In the genomic region with DNA sequence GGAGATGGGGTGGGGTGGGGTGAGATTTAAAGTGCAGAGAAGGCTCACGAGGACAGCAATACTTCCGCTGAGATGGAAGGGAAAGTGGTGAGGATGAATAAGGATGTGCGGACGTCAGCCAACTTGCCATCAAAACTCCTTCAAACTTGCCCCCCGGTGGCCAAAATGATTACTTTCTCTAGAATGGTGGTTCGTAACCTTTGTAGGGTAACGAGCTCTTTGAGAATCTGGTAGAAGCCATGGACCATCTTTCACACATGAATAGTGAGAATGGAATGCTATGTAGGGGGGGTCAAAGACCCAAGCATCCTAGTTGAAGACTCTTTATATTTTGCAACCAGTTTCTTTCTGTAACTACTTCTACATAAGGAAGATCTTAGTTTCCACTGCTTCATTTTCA, we compare ENCODE assay signal across 13 cellular contexts.
DNase-seq lines count a peak whose midpoint lies in the region; ATAC-seq and TF ChIP-seq lines count a peak whose summit lies in the region.
"Had no signal": no experiment of that assay in that cellular context is flagged by ENCODE, and none has a peak within 500 bp of the region (broad histone marks: within the 10 kb centered on the region; RNA-seq: fewer than 3 reads in every experiment).

No MANE protein-coding gene starts in this region.

- H3K27ac Mint-ChIP-seq in activated naive CD8-positive, alpha-beta T cell treated with anti-CD3 and anti-CD28 coated beads for 36 hours: no peak overlapping the region
- H3K27ac Mint-ChIP-seq: CD4-positive, CD25-positive, alpha-beta regulatory T cell had no signal

- no peaks in the 10 kb centered on the region for H3K27me3 Mint-ChIP-seq in activated naive CD8-positive, alpha-beta T cell treated with anti-CD3 and anti-CD28 coated beads for 36 hours

- H3K27ac ChIP-seq in AG04450 (ENCODE audit: low read depth, low read length): no peak overlapping the region
- H3K27ac ChIP-seq: parathyroid adenoma had no signal

- TF ChIP-seq CTCF in AG04450 (IDR thresholded peaks at IDR 0.05; ENCODE audit: low read depth, low read length): peak; percentile 32; the same call in 1 of the 2 replicates

- no peak overlapping the region for H3K4me3 ChIP-seq in AG04450 (ENCODE audit: low read depth, low read length)

- no peak overlapping the region for H3K4me3 Mint-ChIP-seq in activated naive CD8-positive, alpha-beta T cell treated with anti-CD3 and anti-CD28 coated beads for 36 hours
- H3K4me3 Mint-ChIP-seq: CD4-positive, CD25-positive, alpha-beta regulatory T cell had no signal

- H3K27me3 ChIP-seq in AG04450 (ENCODE audit: control insufficient read depth, insufficient read depth, low read length): no peaks in the 10 kb centered on the region

- H3K9me3 Mint-ChIP-seq in activated naive CD8-positive, alpha-beta T cell treated with anti-CD3 and anti-CD28 coated beads for 36 hours: peaks cover 19% of the 10 kb centered on the region

- H3K9me3 ChIP-seq in AG04450 (ENCODE audit: control insufficient read depth, insufficient read depth, low read length): peaks cover 5% of the 10 kb centered on the region; the same call in 1 of the 2 replicates

- peaks cover 9% of the 10 kb centered on the region for H3K36me3 Mint-ChIP-seq in activated naive CD8-positive, alpha-beta T cell treated with anti-CD3 and anti-CD28 coated beads for 36 hours
- H3K36me3 Mint-ChIP-seq: CD4-positive, CD25-positive, alpha-beta regulatory T cell had no signal

- DNase-seq in AG04450 (ENCODE audit: low read depth, low spot score) (no peak), HCEC 1CT (peak; percentile 44), amniotic epithelial cell (ENCODE audit: low read depth) (peak; percentile 60), iPS DF 19.7 (ENCODE audit: low read depth, low spot score) (peak; percentile 67), NOMO-1 treated with DMSO at 0.1 percent for 48 hours (lab: John Stamatoyannopoulos, UW; ENCODE audit: unreplicated experiment) (no peak), hepatic stellate cell (ENCODE audit: low spot score) (no peak)
- no peak for DNase-seq in activated naive CD8-positive, alpha-beta T cell treated with anti-CD3 and anti-CD28 coated beads for 36 hours
- DNase-seq: caudate nucleus; CD4-positive, CD25-positive, alpha-beta regulatory T cell; NCI-H2107; SK-N-SH had no signal

- H3K4me1 Mint-ChIP-seq in activated naive CD8-positive, alpha-beta T cell treated with anti-CD3 and anti-CD28 coated beads for 36 hours: no peaks in the 10 kb centered on the region
- H3K4me1 Mint-ChIP-seq: CD4-positive, CD25-positive, alpha-beta regulatory T cell had no signal

- POLR2A ChIA-PET in AG04450 (lab: Yijun Ruan, JAX): interaction anchor here (0.6 to 1.3 kb wide), 2 partner anchors 12 to 1882 kb away, joined by 3 to 4 read pairs; no protein-coding TSS in a partner anchor

- CTCF ChIA-PET in AG04450 (lab: Charles Lee): interaction anchor here (0.8 to 1.9 kb wide), 5 partner anchors 31 to 949 kb away, joined by 3 to 5 read pairs (median 4); no protein-coding TSS in a partner anchor

- ATAC-seq in GM19467 (IDR thresholded peaks at IDR 0.05; ENCODE audit: unreplicated experiment): no peak

Comparison
In these comparisons a context has a peak if more than half of its experiments do, and no peak if none do; other contexts are left out.
1. DNase-seq: peak in HCEC 1CT (single experiment), amniotic epithelial cell (single experiment) and iPS DF 19.7 (single experiment); none in AG04450 (single experiment), NOMO-1 treated with DMSO at 0.1 percent for 48 hours (single experiment), hepatic stellate cell (single experiment) and activated naive CD8-positive, alpha-beta T cell treated with anti-CD3 and anti-CD28 coated beads for 36 hours (single experiment).